ENCODE assay signal across 11 cellular contexts in the genomic region with DNA sequence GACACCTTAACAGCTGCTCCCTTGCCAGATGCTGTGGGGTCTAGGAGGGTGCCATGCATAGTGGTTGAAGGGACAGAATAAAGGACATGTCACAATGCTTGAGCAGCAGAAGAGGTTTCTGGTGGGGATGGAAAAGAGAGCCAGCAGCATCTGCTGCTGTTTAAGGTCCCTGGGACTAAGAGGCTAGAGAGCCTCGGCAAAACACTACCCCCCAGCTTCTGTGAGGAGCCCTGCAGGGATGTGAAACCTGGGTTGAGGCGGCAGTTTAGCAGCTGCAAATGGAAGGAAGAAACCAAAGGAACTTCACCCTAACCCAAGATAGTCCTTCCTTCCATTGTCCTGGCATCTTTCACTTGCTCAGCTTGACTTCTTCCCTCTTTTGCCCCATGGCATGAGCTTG. TPM values are rescaled to one million over a fixed set of nuclear protein-coding genes. Genes with fewer than 3 reads are reported as not detected.
DNase-seq lines count a peak whose midpoint lies in the region; ATAC-seq and TF ChIP-seq lines count a peak whose summit lies in the region.
"Had no signal": no experiment of that assay in that cellular context is flagged by ENCODE, and none has a peak within 500 bp of the region (broad histone marks: within the 10 kb centered on the region; RNA-seq: fewer than 3 reads in every experiment).

No MANE protein-coding gene starts in this region.

- no peak overlapping the region for H4K91ac ChIP-seq in trophoblast cell (ENCODE audit: low read depth, low read length)

- H3K18ac ChIP-seq in trophoblast cell (ENCODE audit: low read length), result no peak overlapping the region

- peak overlapping the region; percentile 23 for H3K14ac ChIP-seq in trophoblast cell (ENCODE audit: low read length)

- H3K27ac ChIP-seq in MM.1S (ENCODE audit: low read length) (no peak overlapping the region), coronary artery (peak overlapping the region; percentile 68 to 85), trophoblast cell (ENCODE audit: low read depth, low read length) (no peak overlapping the region)

- no peaks in the 10 kb centered on the region for H3F3A ChIP-seq in MM.1S (ENCODE audit: insufficient read depth, low read length)

- no peak overlapping the region for H3K23ac ChIP-seq in trophoblast cell (ENCODE audit: low read length)

- intact Hi-C loops in posterior cingulate gyrus (cut with DNase I), result no loop called here

- no peak overlapping the region for H3K4ac ChIP-seq in trophoblast cell (ENCODE audit: low read depth, low read length)

- no peak overlapping the region for H3K4me3 ChIP-seq in MM.1S (ENCODE audit: low read length)
- no peak overlapping the region for H3K4me3 ChIP-seq in coronary artery
- no peak overlapping the region for H3K4me3 ChIP-seq in trophoblast cell (ENCODE audit: low read depth, low read length)

- H2AK5ac ChIP-seq in trophoblast cell (ENCODE audit: low read length), result no peak overlapping the region

- H3K27me3 ChIP-seq in MM.1S (replicated peaks; ENCODE audit: insufficient read depth, low read length) (no peaks in the 10 kb centered on the region), trophoblast cell (ENCODE audit: insufficient read depth, low read length) (no peaks in the 10 kb centered on the region)

- H3K79me2 ChIP-seq in MM.1S (ENCODE audit: low read length), result no peaks in the 10 kb centered on the region
- no peaks in the 10 kb centered on the region for H3K79me2 ChIP-seq in trophoblast cell (ENCODE audit: control insufficient read depth, insufficient read depth, low read length, poor library complexity)

- H2BK5ac ChIP-seq in trophoblast cell (ENCODE audit: low read depth, low read length, poor library complexity), result no peak overlapping the region

- H3K36me3 ChIP-seq in MM.1S (replicated peaks; ENCODE audit: insufficient read depth, low read length), result no peaks in the 10 kb centered on the region
- peaks cover 28 to 50% of the 10 kb centered on the region in 2 experiments for H3K36me3 ChIP-seq in trophoblast cell (ENCODE audit: control insufficient read depth in 1 of 2, insufficient read depth in 2 of 2, low read length in 2 of 2)

- no CpG with 5 or more reads among the region's 2 CpGs for WGBS in trophoblast cell (ENCODE audit: extremely low coverage, insufficient coverage, insufficient read length)

- H4K8ac ChIP-seq in trophoblast cell (ENCODE audit: low read depth, low read length), result no peak overlapping the region

- H3K9me3 ChIP-seq in MM.1S (replicated peaks; ENCODE audit: insufficient read depth, low read length) (no peaks in the 10 kb centered on the region), trophoblast cell (ENCODE audit: insufficient read depth, low read depth, low read length) (no peaks in the 10 kb centered on the region)

- H2BK120ac ChIP-seq in trophoblast cell (ENCODE audit: insufficient read depth, low read length, poor library complexity), result no peak overlapping the region

- peaks cover 17% of the 10 kb centered on the region for H3K79me1 ChIP-seq in trophoblast cell (ENCODE audit: low read length)

- ATAC-seq in GM18520 (IDR thresholded peaks at IDR 0.05; ENCODE audit: unreplicated experiment), result no peak
- ATAC-seq: natural killer cell treated with Interleukin-12 subunit alpha and Interleukin-12 subunit beta and Interleukin-15 and Interleukin-18, amount 100 ng/mL, for 72 hours; stimulated activated naive B cell treated with anti-CD40 and anti-IgM and Interleukin-4, amounts not matched to agents 10 μg/mL and 1 μg/mL and 100 μg/mL, for 72 hours had no signal

- DNase-seq in AG09319 (ENCODE audit: extremely low read depth, low read depth) (no peak), MM.1S (no peak), coronary artery (ENCODE audit: low spot score) (no peak), trophoblast cell (no peak), posterior cingulate gyrus (no peak), HUDEP-2 (lab: John Stamatoyannopoulos, UW; ENCODE audit: unreplicated experiment in 76 of 76) (no peak), COR-L47 (lab: John Stamatoyannopoulos, UW) (no peak)
- DNase-seq: activated naive CD8-positive, alpha-beta T cell treated with anti-CD3 and anti-CD28 coated beads, Interleukin-2, amount 10 ng/mL, durations not matched to agents 7 days and 5 days; stimulated activated naive B cell treated with anti-CD40 and anti-IgM and Interleukin-4, amounts not matched to agents 10 μg/mL and 1 μg/mL and 100 μg/mL, for 72 hours had no signal

- H3K9ac ChIP-seq in MM.1S (ENCODE audit: low read length) (no peak overlapping the region), trophoblast cell (ENCODE audit: low read length) (no peak overlapping the region)

- H3K9me2 ChIP-seq in MM.1S (replicated peaks; ENCODE audit: insufficient read depth, low read length), result no peaks in the 10 kb centered on the region

- peak overlapping the region; percentile 38 for H2BK12ac ChIP-seq in trophoblast cell (ENCODE audit: low read length)

- H4K12ac ChIP-seq in trophoblast cell (ENCODE audit: low read depth, low read length), result no peak overlapping the region

- H3K4me2 ChIP-seq in MM.1S (ENCODE audit: low read depth, low read length) (no peak overlapping the region), trophoblast cell (ENCODE audit: low read length) (no peak overlapping the region)

- no peak overlapping the region for H2AFZ ChIP-seq in MM.1S (ENCODE audit: low read length)
- H2AFZ ChIP-seq in trophoblast cell (ENCODE audit: insufficient read depth, low read length, poor library complexity), result no peak overlapping the region

- peaks cover 7% of the 10 kb centered on the region; the same call in 1 of the 2 replicates for H3K4me1 ChIP-seq in MM.1S (ENCODE audit: low read length)
- peaks cover 20 to 31% of the 10 kb centered on the region in 2 experiments for H3K4me1 ChIP-seq in trophoblast cell (ENCODE audit: control insufficient read depth in 1 of 2, insufficient read depth in 2 of 2, low read length in 2 of 2)

- H4K20me1 ChIP-seq in MM.1S (ENCODE audit: insufficient read depth, low read length), result no peaks in the 10 kb centered on the region

- peak; percentile 39 for TF ChIP-seq CTCF in AG09319 (IDR thresholded peaks at IDR 0.05; ENCODE audit: low read depth, low read length)
- peak; percentile 16; the same call in 1 of the 2 replicates for TF ChIP-seq CTCF in MM.1S (IDR thresholded peaks at IDR 0.05; ENCODE audit: low read length)
- no peak for TF ChIP-seq CTCF in coronary artery (IDR thresholded peaks at IDR 0.05)

RNA-seq across cellular contexts. Expression of a gene that starts 39.4 kb away (rescaled TPM):
- polyA plus RNA-seq in trophoblast cell (2013), result 35.3 and 35.7 TPM in 2 replicates

Comparison
In these comparisons a context has a peak if more than half of its experiments do, and no peak if none do; other contexts are left out.
1. H3K27ac ChIP-seq: peak in coronary artery (2 of 2); none in MM.1S (single experiment) and trophoblast cell (single experiment).